ENCODE assay signal across 11 cellular contexts in the genomic region with DNA sequence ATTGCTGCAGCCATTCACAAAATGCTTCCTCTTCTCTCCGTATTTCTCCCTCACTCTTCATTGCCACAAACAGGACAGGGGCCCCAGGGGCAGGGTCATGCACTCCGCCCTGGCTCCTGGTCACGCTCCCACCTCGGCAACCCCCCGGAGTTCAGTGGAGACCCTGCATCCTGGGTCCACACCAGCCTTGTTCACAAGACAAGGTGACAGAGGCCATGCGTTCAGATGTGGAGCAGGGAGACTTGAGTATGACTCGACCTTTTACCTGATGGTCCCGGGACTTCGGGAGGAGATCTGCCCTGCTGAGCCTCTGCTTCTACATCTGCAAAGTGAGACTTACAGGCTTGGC. TPM values are rescaled to one million over a fixed set of nuclear protein-coding genes. Genes with fewer than 3 reads are reported as not detected.
A peak's percentile ranks its signal among the peaks of the same experiment; 100 is the strongest.
DNase-seq lines count a peak whose midpoint lies in the region; ATAC-seq lines count a peak whose summit lies in the region.
"Had no signal": no experiment of that assay in that cellular context is flagged by ENCODE, and none has a peak within 500 bp of the region (broad histone marks: within the 10 kb centered on the region; RNA-seq: fewer than 3 reads in every experiment).

No MANE protein-coding gene starts in this region.

- H4K91ac ChIP-seq in mesenchymal stem cell (ENCODE audit: low read length), result no peak overlapping the region

- peaks cover 40 to 54% of the 10 kb centered on the region in 2 experiments for H3K27me3 ChIP-seq in mesenchymal stem cell (ENCODE audit: control insufficient read depth in 1 of 2, insufficient read depth in 1 of 2, low read length in 2 of 2)

- no peaks in the 10 kb centered on the region for H3K79me1 ChIP-seq in mesenchymal stem cell (replicated peaks; ENCODE audit: low read length, poor library complexity, severe bottlenecking)

- H3K4me3 Mint-ChIP-seq in stimulated activated naive CD8-positive, alpha-beta T cell treated with anti-CD3 and anti-CD28 coated beads, Interleukin-15, Interleukin-2, amounts not matched to agents 100 ng/mL and 50 ng/mL, for 24 hours, result peak overlapping the region; percentile 9
- H3K4me3 Mint-ChIP-seq in activated T-helper 1 cell treated with anti-CD3 and anti-CD28 coated beads, Interleukin-12 subunit alpha, Interleukin-12 subunit beta, Interleukin-2, Interleukin-4 antibody, amounts not matched to agents 30 ng/mL and 10 ng/mL and 1 ng/mL, durations not matched to agents 14 hours and 24 hours and 36 hours, result peak overlapping the region; percentile 51

- no peak overlapping the region for H3K27ac Mint-ChIP-seq in stimulated activated naive CD8-positive, alpha-beta T cell treated with anti-CD3 and anti-CD28 coated beads, Interleukin-15, Interleukin-2, amounts not matched to agents 100 ng/mL and 50 ng/mL, for 24 hours
- H3K27ac Mint-ChIP-seq in activated T-helper 1 cell treated with anti-CD3 and anti-CD28 coated beads, Interleukin-12 subunit alpha, Interleukin-12 subunit beta, Interleukin-2, Interleukin-4 antibody, amounts not matched to agents 30 ng/mL and 10 ng/mL and 1 ng/mL, durations not matched to agents 14 hours and 24 hours and 36 hours, result no peak overlapping the region

- DNase-seq in stimulated activated naive CD8-positive, alpha-beta T cell treated with anti-CD3 and anti-CD28 coated beads, Interleukin-15, Interleukin-2, amounts not matched to agents 100 U/mL and 50 U/mL, for 24 hours, result no peak
- DNase-seq in activated T-helper 1 cell treated with anti-CD3 and anti-CD28 coated beads, Interleukin-12 subunit alpha, Interleukin-12 subunit beta, Interleukin-2, Interleukin-4 antibody, amounts not matched to agents 30 ng/mL and 10 ng/mL and 1 ng/mL, durations not matched to agents 14 hours and 24 hours and 36 hours (ENCODE audit: low spot score), result no peak
- no peak for DNase-seq in mesenchymal stem cell
- no peak for DNase-seq in SIG-M5 (lab: John Stamatoyannopoulos, UW)
- no peak for DNase-seq in EL
- DNase-seq in NCI-H128 (lab: John Stamatoyannopoulos, UW; ENCODE audit: unreplicated experiment), result no peak
- no peak for DNase-seq in COR-L47 (lab: John Stamatoyannopoulos, UW)
- DNase-seq: amniotic stem cell, gastrocnemius medialis, NCI-H510A had no signal

- H3K23ac ChIP-seq in mesenchymal stem cell (ENCODE audit: low read length in 2 of 2), result no peak overlapping the region

- no peaks in the 10 kb centered on the region for H3K36me3 ChIP-seq in mesenchymal stem cell (ENCODE audit: control insufficient read depth in 1 of 2, insufficient read depth in 2 of 2, low read depth in 1 of 2, low read length in 2 of 2)
- H3K36me3 ChIP-seq: gastrocnemius medialis had no signal

- no peaks in the 10 kb centered on the region for H3K9me3 Mint-ChIP-seq in stimulated activated naive CD8-positive, alpha-beta T cell treated with anti-CD3 and anti-CD28 coated beads, Interleukin-15, Interleukin-2, amounts not matched to agents 100 ng/mL and 50 ng/mL, for 24 hours
- no peaks in the 10 kb centered on the region for H3K9me3 Mint-ChIP-seq in activated T-helper 1 cell treated with anti-CD3 and anti-CD28 coated beads, Interleukin-12 subunit alpha, Interleukin-12 subunit beta, Interleukin-2, Interleukin-4 antibody, amounts not matched to agents 30 ng/mL and 10 ng/mL and 1 ng/mL, durations not matched to agents 14 hours and 24 hours and 36 hours

- H3K4ac ChIP-seq in mesenchymal stem cell (ENCODE audit: low read depth in 1 of 2, low read length in 2 of 2), result no peak overlapping the region

- no peak overlapping the region for H3K27ac ChIP-seq in mesenchymal stem cell (ENCODE audit: low read length, poor library complexity, severe bottlenecking)
- H3K27ac ChIP-seq: gastrocnemius medialis had no signal

- H2BK120ac ChIP-seq in mesenchymal stem cell (ENCODE audit: low read depth, low read length), result no peak overlapping the region

- no peak overlapping the region for H2AFZ ChIP-seq in mesenchymal stem cell (ENCODE audit: low read depth, low read length)

- H3K36me3 Mint-ChIP-seq in stimulated activated naive CD8-positive, alpha-beta T cell treated with anti-CD3 and anti-CD28 coated beads, Interleukin-15, Interleukin-2, amounts not matched to agents 100 ng/mL and 50 ng/mL, for 24 hours (ENCODE audit: low read depth), result no peaks in the 10 kb centered on the region
- no peaks in the 10 kb centered on the region for H3K36me3 Mint-ChIP-seq in activated T-helper 1 cell treated with anti-CD3 and anti-CD28 coated beads, Interleukin-12 subunit alpha, Interleukin-12 subunit beta, Interleukin-2, Interleukin-4 antibody, amounts not matched to agents 30 ng/mL and 10 ng/mL and 1 ng/mL, durations not matched to agents 14 hours and 24 hours and 36 hours (ENCODE audit: low read depth)

- peak overlapping the region; percentile 60 for H3K9ac ChIP-seq in mesenchymal stem cell (ENCODE audit: low read length)

- H3K4me2 ChIP-seq in mesenchymal stem cell (ENCODE audit: low read length, poor library complexity, severe bottlenecking), result no peak overlapping the region

- H3K9me3 ChIP-seq in mesenchymal stem cell (ENCODE audit: control insufficient read depth, low read length), result peaks cover 7% of the 10 kb centered on the region
- H3K9me3 ChIP-seq: gastrocnemius medialis had no signal

- peaks cover 26% of the 10 kb centered on the region for H3K27me3 Mint-ChIP-seq in stimulated activated naive CD8-positive, alpha-beta T cell treated with anti-CD3 and anti-CD28 coated beads, Interleukin-15, Interleukin-2, amounts not matched to agents 100 ng/mL and 50 ng/mL, for 24 hours
- peaks cover 6% of the 10 kb centered on the region for H3K27me3 Mint-ChIP-seq in activated T-helper 1 cell treated with anti-CD3 and anti-CD28 coated beads, Interleukin-12 subunit alpha, Interleukin-12 subunit beta, Interleukin-2, Interleukin-4 antibody, amounts not matched to agents 30 ng/mL and 10 ng/mL and 1 ng/mL, durations not matched to agents 14 hours and 24 hours and 36 hours (ENCODE audit: insufficient read depth)

- WGBS in mesenchymal stem cell, result 60% methylated on average over 9 of the region's 9 CpGs

- ATAC-seq in stimulated activated naive CD8-positive, alpha-beta T cell treated with anti-CD3 and anti-CD28 coated beads, Interleukin-15, Interleukin-2, amounts not matched to agents 100 U/mL and 50 U/mL, for 24 hours, result no peak

- no peak overlapping the region for H3K14ac ChIP-seq in mesenchymal stem cell (ENCODE audit: low read length in 2 of 2)

- H2AK5ac ChIP-seq in mesenchymal stem cell (ENCODE audit: low read length, severe bottlenecking), result no peak overlapping the region

- no peak overlapping the region for H2BK5ac ChIP-seq in mesenchymal stem cell (ENCODE audit: low read depth, low read length, poor library complexity, severe bottlenecking)

- H3K4me1 ChIP-seq in mesenchymal stem cell (ENCODE audit: control insufficient read depth, insufficient read depth, low read depth, low read length), result peaks cover 5% of the 10 kb centered on the region
- H3K4me1 ChIP-seq: gastrocnemius medialis had no signal

- H2BK15ac ChIP-seq in mesenchymal stem cell (ENCODE audit: low read depth, poor library complexity, severe bottlenecking), result no peak overlapping the region

- H2BK12ac ChIP-seq in mesenchymal stem cell (ENCODE audit: low read length in 2 of 2), result no peak overlapping the region

- peak overlapping the region in 1 of 2 experiments; percentile 67 for H3K4me3 ChIP-seq in mesenchymal stem cell (ENCODE audit: insufficient read depth in 1 of 2, low read depth in 1 of 2, low read length in 2 of 2)

- H3K18ac ChIP-seq in mesenchymal stem cell (ENCODE audit: low read depth in 1 of 2, low read length in 2 of 2), result no peak overlapping the region

- H4K8ac ChIP-seq in mesenchymal stem cell (ENCODE audit: low read length), result no peak overlapping the region

- intact Hi-C loops in activated T-helper 1 cell treated with anti-CD3 and anti-CD28 coated beads, Interleukin-12 subunit alpha, Interleukin-12 subunit beta, Interleukin-2, Interleukin-4 antibody, amounts not matched to agents 30 ng/mL and 10 ng/mL and 1 ng/mL, durations not matched to agents 14 hours and 24 hours and 36 hours (cut with micrococcal nuclease), result loop anchor here (1.0 kb wide), 2 partner anchors 525 to 582 kb away; no protein-coding TSS in a partner anchor

- peaks cover 10% of the 10 kb centered on the region for H3K4me1 Mint-ChIP-seq in stimulated activated naive CD8-positive, alpha-beta T cell treated with anti-CD3 and anti-CD28 coated beads, Interleukin-15, Interleukin-2, amounts not matched to agents 100 ng/mL and 50 ng/mL, for 24 hours (ENCODE audit: low read depth)
- peaks cover 5% of the 10 kb centered on the region for H3K4me1 Mint-ChIP-seq in activated T-helper 1 cell treated with anti-CD3 and anti-CD28 coated beads, Interleukin-12 subunit alpha, Interleukin-12 subunit beta, Interleukin-2, Interleukin-4 antibody, amounts not matched to agents 30 ng/mL and 10 ng/mL and 1 ng/mL, durations not matched to agents 14 hours and 24 hours and 36 hours (ENCODE audit: low read depth)

RNA-seq across cellular contexts. Expression of gene ANKRD60, which starts 49.4 kb away (rescaled TPM):
- not detected in 2 replicates for total RNA-seq in activated T-helper 1 cell treated with anti-CD3 and anti-CD28 coated beads, Interleukin-12 subunit alpha, Interleukin-12 subunit beta, Interleukin-2, Interleukin-4 antibody, amounts not matched to agents 30 ng/mL and 10 ng/mL and 1 ng/mL, durations not matched to agents 14 hours and 24 hours and 36 hours
- not detected for polyA plus RNA-seq in mesenchymal stem cell (2013, experiment 1 of 2)
- not detected for polyA plus RNA-seq in mesenchymal stem cell (2013, experiment 2 of 2)
- total RNA-seq: gastrocnemius medialis had no signal
